ENCODE assay signal across 1 cellular context in the genomic region with DNA sequence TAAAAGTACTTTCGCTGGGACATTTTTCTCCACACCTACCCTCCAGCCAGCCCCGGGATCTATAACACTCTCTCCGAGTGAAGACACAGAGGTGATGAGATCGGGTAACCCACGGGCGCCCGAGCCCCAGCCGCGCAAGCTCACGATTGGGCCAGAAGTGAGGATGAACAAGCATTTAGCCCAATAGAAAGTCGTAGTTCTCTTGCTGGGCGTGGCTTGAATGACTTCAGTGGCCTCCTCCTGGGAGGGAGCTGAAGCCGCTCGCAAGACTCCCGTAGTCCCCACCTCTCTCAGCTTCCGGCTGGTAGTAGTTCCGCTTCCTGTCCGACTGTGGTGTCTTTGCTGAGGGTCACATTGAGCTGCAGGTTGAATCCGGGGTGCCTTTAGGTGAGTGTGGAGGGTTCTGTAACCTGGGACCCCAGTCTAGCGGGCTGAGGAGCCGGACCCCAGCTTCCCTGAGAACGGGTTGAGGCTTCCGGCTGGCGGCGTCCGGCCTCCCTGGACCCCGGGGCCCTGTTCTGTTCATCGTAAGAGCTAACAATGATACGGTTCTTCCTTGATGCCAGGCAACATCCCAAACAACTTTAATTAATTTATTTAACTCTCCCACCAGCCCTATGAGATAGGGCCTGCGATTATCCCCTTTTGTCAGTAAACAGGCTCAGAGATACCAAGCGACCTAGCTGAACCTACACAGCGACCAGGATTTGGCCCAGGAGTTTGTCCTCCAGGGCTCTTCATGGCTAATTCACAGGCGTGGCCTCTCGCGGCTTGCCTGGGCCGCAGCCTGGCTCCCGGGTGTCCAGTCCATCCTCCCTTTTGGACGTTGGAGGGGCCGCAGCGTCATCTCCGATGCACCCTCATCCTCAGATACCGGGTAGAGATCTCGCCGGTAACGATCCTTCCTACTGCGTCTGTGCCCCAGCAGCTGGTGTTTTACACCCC.
TF ChIP-seq lines count a peak whose summit lies in the region.

A gene with protein sequence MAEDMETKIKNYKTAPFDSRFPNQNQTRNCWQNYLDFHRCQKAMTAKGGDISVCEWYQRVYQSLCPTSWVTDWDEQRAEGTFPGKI (plus strand): TSS at position 307 of the 945 bp plus-strand sequence. CDS start 2,921 bp downstream, outside the sequence.

TF ChIP-seq in K562, 482 proteins besides CTCF, POLR2A, EP300 and RAD21 (continued from another document and continues in another):
- TF ChIP-seq, protein P1, sequence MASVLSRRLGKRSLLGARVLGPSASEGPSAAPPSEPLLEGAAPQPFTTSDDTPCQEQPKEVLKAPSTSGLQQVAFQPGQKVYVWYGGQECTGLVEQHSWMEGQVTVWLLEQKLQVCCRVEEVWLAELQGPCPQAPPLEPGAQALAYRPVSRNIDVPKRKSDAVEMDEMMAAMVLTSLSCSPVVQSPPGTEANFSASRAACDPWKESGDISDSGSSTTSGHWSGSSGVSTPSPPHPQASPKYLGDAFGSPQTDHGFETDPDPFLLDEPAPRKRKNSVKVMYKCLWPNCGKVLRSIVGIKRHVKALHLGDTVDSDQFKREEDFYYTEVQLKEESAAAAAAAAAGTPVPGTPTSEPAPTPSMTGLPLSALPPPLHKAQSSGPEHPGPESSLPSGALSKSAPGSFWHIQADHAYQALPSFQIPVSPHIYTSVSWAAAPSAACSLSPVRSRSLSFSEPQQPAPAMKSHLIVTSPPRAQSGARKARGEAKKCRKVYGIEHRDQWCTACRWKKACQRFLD (CRISPR knock-in tag; IDR thresholded peaks at IDR 0.05) = no peak
- TF ChIP-seq RFX5 (IDR thresholded peaks at IDR 0.05; ENCODE audit: low read depth, low read length) (peak; percentile 12; the same call in 1 of the 2 replicates), RBFOX2 (IDR thresholded peaks at IDR 0.05; ENCODE audit: low read depth, low read length) (peak; percentile 81), C11orf30 (IDR thresholded peaks at IDR 0.05; ENCODE audit: low read depth) (peak; percentile 79), NELFE (IDR thresholded peaks at IDR 0.05; ENCODE audit: insufficient read depth, insufficient read length) (no peak), POLR2B (IDR thresholded peaks at IDR 0.05; ENCODE audit: low read depth, partially characterized antibody) (peak; percentile 87), KAT2B (IDR thresholded peaks at IDR 0.05; ENCODE audit: low read depth, low read length) (no peak), PCBP2 (IDR thresholded peaks at IDR 0.05; ENCODE audit: low read depth, low read length, poor library complexity, severe bottlenecking) (no peak), SETDB1 (IDR thresholded peaks at IDR 0.05; ENCODE audit: low read length) (no peak), BRD9 (IDR thresholded peaks at IDR 0.05; ENCODE audit: low read depth, partially characterized antibody) (no peak), SOX6 (IDR thresholded peaks at IDR 0.05) (no peak; the same call in 1 of the 2 replicates), U2AF1 (optimal IDR thresholded peaks at IDR 0.05; ENCODE audit: low read depth, low read length) (no peak), CCAR2 (IDR thresholded peaks at IDR 0.05; ENCODE audit: low read depth, low read length) (no peak), IRF2 (CRISPR knock-in tag; IDR thresholded peaks at IDR 0.05) (no peak), JUND (IDR thresholded peaks at IDR 0.05; ENCODE audit: borderline replicate concordance, low read depth, low read length) (peak; percentile 65), JUND (tag; IDR thresholded peaks at IDR 0.05; ENCODE audit: borderline replicate concordance, low read depth, low read length) (no peak; the same call in 2 of the 3 replicates), SRSF7 (optimal IDR thresholded peaks at IDR 0.05; ENCODE audit: low read depth, low read length) (no peak), RBBP5 (IDR thresholded peaks at IDR 0.05; ENCODE audit: borderline replicate concordance, insufficient read depth, low read length, poor library complexity, severe bottlenecking) (peak; percentile 64), L3MBTL2 (IDR thresholded peaks at IDR 0.05) (peak; percentile 44; the same call in 1 of the 2 replicates), SMC3 (conservative IDR thresholded peaks at IDR 0.05; ENCODE audit: insufficient read depth, low read depth, low read length) (no peak), ZNF263 (CRISPR knock-in tag; IDR thresholded peaks at IDR 0.05; ENCODE audit: borderline replicate concordance) (peak; percentile 39; the same call in 1 of the 2 replicates), RBM25 (IDR thresholded peaks at IDR 0.05; ENCODE audit: low read depth, low read length, severe bottlenecking) (peak; percentile 88), TAF1 (IDR thresholded peaks at IDR 0.05; ENCODE audit: control insufficient read depth, extremely low read depth, insufficient read depth, low read length, severe bottlenecking) (peak; percentile 95), NCOA1 (IDR thresholded peaks at IDR 0.05; ENCODE audit: low read depth) (0 out of 2 replicates have a peak, but pooled peaks have one; percentile 49), BRCA1 (IDR thresholded peaks at IDR 0.05) (no peak), BRCA1 (CRISPR knock-in tag; IDR thresholded peaks at IDR 0.05) (no peak), CREM (IDR thresholded peaks at IDR 0.05; ENCODE audit: low read depth) (peak; percentile 59), ZNF23 (CRISPR knock-in tag; IDR thresholded peaks at IDR 0.05) (no peak), GABPB1 (CRISPR knock-in tag; IDR thresholded peaks at IDR 0.05) (peak; percentile 89), CBX3 (IDR thresholded peaks at IDR 0.05; ENCODE audit: borderline replicate concordance in 1 of 2, low read length in 2 of 2) (no peak), MTA2 (IDR thresholded peaks at IDR 0.05; ENCODE audit: low read depth) (no peak), TAL1 (IDR thresholded peaks at IDR 0.05) (no peak), BDP1 (IDR thresholded peaks at IDR 0.05; ENCODE audit: insufficient read depth, insufficient read length) (no peak), CEBPG (CRISPR knock-in tag; IDR thresholded peaks at IDR 0.05) (no peak), CEBPG (tag; conservative IDR thresholded peaks at IDR 0.05 in 1 of 2, IDR thresholded peaks at IDR 0.05 in 1 of 2) (no peak), ZC3H11A (IDR thresholded peaks at IDR 0.05; ENCODE audit: low read depth, low read length) (no peak)
- TF ChIP-seq, protein P2, sequence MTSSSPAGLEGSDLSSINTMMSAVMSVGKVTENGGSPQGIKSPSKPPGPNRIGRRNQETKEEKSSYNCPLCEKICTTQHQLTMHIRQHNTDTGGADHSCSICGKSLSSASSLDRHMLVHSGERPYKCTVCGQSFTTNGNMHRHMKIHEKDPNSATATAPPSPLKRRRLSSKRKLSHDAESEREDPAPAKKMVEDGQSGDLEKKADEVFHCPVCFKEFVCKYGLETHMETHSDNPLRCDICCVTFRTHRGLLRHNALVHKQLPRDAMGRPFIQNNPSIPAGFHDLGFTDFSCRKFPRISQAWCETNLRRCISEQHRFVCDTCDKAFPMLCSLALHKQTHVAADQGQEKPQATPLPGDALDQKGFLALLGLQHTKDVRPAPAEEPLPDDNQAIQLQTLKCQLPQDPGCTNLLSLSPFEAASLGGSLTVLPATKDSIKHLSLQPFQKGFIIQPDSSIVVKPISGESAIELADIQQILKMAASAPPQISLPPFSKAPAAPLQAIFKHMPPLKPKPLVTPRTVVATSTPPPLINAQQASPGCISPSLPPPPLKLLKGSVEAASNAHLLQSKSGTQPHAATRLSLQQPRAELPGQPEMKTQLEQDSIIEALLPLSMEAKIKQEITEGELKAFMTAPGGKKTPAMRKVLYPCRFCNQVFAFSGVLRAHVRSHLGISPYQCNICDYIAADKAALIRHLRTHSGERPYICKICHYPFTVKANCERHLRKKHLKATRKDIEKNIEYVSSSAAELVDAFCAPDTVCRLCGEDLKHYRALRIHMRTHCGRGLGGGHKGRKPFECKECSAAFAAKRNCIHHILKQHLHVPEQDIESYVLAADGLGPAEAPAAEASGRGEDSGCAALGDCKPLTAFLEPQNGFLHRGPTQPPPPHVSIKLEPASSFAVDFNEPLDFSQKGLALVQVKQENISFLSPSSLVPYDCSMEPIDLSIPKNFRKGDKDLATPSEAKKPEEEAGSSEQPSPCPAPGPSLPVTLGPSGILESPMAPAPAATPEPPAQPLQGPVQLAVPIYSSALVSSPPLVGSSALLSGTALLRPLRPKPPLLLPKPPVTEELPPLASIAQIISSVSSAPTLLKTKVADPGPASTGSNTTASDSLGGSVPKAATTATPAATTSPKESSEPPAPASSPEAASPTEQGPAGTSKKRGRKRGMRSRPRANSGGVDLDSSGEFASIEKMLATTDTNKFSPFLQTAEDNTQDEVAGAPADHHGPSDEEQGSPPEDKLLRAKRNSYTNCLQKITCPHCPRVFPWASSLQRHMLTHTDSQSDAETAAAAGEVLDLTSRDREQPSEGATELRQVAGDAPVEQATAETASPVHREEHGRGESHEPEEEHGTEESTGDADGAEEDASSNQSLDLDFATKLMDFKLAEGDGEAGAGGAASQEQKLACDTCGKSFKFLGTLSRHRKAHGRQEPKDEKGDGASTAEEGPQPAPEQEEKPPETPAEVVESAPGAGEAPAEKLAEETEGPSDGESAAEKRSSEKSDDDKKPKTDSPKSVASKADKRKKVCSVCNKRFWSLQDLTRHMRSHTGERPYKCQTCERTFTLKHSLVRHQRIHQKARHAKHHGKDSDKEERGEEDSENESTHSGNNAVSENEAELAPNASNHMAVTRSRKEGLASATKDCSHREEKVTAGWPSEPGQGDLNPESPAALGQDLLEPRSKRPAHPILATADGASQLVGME (CRISPR knock-in tag; IDR thresholded peaks at IDR 0.05) = no peak
- TF ChIP-seq, protein P3, sequence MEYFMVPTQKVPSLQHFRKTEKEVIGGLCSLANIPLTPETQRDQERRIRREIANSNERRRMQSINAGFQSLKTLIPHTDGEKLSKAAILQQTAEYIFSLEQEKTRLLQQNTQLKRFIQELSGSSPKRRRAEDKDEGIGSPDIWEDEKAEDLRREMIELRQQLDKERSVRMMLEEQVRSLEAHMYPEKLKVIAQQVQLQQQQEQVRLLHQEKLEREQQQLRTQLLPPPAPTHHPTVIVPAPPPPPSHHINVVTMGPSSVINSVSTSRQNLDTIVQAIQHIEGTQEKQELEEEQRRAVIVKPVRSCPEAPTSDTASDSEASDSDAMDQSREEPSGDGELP (CRISPR knock-in tag; IDR thresholded peaks at IDR 0.05; ENCODE audit: borderline replicate concordance) = peak; percentile 27; the same call in 1 of the 2 replicates
- TF ChIP-seq, protein P4, sequence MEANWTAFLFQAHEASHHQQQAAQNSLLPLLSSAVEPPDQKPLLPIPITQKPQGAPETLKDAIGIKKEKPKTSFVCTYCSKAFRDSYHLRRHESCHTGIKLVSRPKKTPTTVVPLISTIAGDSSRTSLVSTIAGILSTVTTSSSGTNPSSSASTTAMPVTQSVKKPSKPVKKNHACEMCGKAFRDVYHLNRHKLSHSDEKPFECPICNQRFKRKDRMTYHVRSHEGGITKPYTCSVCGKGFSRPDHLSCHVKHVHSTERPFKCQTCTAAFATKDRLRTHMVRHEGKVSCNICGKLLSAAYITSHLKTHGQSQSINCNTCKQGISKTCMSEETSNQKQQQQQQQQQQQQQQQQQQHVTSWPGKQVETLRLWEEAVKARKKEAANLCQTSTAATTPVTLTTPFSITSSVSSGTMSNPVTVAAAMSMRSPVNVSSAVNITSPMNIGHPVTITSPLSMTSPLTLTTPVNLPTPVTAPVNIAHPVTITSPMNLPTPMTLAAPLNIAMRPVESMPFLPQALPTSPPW (CRISPR knock-in tag; IDR thresholded peaks at IDR 0.05) = peak; percentile 62
- TF ChIP-seq, protein P5, sequence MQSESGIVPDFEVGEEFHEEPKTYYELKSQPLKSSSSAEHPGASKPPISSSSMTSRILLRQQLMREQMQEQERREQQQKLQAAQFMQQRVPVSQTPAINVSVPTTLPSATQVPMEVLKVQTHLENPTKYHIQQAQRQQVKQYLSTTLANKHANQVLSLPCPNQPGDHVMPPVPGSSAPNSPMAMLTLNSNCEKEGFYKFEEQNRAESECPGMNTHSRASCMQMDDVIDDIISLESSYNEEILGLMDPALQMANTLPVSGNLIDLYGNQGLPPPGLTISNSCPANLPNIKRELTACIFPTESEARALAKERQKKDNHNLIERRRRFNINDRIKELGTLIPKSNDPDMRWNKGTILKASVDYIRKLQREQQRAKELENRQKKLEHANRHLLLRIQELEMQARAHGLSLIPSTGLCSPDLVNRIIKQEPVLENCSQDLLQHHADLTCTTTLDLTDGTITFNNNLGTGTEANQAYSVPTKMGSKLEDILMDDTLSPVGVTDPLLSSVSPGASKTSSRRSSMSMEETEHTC (IDR thresholded peaks at IDR 0.05) = no peak
- TF ChIP-seq, protein P6, sequence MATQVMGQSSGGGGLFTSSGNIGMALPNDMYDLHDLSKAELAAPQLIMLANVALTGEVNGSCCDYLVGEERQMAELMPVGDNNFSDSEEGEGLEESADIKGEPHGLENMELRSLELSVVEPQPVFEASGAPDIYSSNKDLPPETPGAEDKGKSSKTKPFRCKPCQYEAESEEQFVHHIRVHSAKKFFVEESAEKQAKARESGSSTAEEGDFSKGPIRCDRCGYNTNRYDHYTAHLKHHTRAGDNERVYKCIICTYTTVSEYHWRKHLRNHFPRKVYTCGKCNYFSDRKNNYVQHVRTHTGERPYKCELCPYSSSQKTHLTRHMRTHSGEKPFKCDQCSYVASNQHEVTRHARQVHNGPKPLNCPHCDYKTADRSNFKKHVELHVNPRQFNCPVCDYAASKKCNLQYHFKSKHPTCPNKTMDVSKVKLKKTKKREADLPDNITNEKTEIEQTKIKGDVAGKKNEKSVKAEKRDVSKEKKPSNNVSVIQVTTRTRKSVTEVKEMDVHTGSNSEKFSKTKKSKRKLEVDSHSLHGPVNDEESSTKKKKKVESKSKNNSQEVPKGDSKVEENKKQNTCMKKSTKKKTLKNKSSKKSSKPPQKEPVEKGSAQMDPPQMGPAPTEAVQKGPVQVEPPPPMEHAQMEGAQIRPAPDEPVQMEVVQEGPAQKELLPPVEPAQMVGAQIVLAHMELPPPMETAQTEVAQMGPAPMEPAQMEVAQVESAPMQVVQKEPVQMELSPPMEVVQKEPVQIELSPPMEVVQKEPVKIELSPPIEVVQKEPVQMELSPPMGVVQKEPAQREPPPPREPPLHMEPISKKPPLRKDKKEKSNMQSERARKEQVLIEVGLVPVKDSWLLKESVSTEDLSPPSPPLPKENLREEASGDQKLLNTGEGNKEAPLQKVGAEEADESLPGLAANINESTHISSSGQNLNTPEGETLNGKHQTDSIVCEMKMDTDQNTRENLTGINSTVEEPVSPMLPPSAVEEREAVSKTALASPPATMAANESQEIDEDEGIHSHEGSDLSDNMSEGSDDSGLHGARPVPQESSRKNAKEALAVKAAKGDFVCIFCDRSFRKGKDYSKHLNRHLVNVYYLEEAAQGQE (CRISPR knock-in tag; IDR thresholded peaks at IDR 0.05; ENCODE audit: low read depth) = peak; percentile 30; the same call in 1 of the 2 replicates
- TF ChIP-seq, protein P7, sequence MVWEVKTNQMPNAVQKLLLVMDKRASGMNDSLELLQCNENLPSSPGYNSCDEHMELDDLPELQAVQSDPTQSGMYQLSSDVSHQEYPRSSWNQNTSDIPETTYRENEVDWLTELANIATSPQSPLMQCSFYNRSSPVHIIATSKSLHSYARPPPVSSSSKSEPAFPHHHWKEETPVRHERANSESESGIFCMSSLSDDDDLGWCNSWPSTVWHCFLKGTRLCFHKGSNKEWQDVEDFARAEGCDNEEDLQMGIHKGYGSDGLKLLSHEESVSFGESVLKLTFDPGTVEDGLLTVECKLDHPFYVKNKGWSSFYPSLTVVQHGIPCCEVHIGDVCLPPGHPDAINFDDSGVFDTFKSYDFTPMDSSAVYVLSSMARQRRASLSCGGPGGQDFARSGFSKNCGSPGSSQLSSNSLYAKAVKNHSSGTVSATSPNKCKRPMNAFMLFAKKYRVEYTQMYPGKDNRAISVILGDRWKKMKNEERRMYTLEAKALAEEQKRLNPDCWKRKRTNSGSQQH (CRISPR knock-in tag; IDR thresholded peaks at IDR 0.05) = peak; percentile 35; the same call in 1 of the 2 replicates
